In the genomic region with DNA sequence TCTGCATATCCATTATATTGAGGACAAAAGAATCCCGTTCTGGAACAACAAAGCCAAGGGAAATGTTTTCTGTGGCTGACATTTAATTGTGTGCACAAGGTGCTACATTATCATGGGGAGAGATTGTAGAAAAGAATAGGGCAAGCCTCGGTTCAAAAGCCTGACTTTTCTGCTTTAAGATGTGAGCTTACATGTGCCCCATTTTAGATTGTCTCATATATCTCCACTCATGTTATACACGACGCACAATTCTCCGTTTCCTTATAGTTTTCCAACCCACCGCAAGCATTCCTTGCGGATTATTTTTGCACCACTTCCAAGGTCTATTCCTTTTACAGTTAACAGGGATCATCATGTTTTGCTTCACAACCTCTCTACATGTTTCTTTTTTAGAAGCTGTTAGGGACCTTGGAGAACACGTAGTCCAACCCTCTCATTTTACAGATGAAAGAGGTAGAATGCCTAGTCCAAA, we compare ENCODE assay signal across 9 cellular contexts.
A peak's percentile ranks its signal among the peaks of the same experiment; 100 is the strongest.
DNase-seq lines count a peak whose midpoint lies in the region; ATAC-seq, FAIRE-seq and TF ChIP-seq lines count a peak whose summit lies in the region.
"Had no signal": no experiment of that assay in that cellular context is flagged by ENCODE, and none has a peak within 500 bp of the region (broad histone marks: within the 10 kb centered on the region; RNA-seq: fewer than 3 reads in every experiment).

No MANE protein-coding gene starts in this region.

- no peaks in the 10 kb centered on the region for H3K36me3 ChIP-seq in ACC112 (ENCODE audit: insufficient read depth, low read length)
- H3K36me3 ChIP-seq in IMR-90 (ENCODE audit: control insufficient read depth, insufficient read depth, low read length) = no peaks in the 10 kb centered on the region
- H3K36me3 ChIP-seq: MG63 had no signal

- H2AFZ ChIP-seq in ACC112 (ENCODE audit: low read length, unreplicated experiment) (no peak overlapping the region), IMR-90 (replicated peaks; ENCODE audit: low read length, poor library complexity) (no peak overlapping the region)

- H3K56ac ChIP-seq in IMR-90 (ENCODE audit: extremely low read depth, insufficient read depth, low read length) = no peak overlapping the region; the same call in 1 of the 2 replicates

- H3K27ac ChIP-seq in ACC112 (ENCODE audit: low read depth, low read length) (no peak overlapping the region), IMR-90 (ENCODE audit: insufficient read depth, low read length) (0 out of 2 replicates have a peak overlapping the region, but pooled peaks have one; percentile 4), cingulate gyrus (ENCODE audit: low read depth, low read length) (peak overlapping the region; percentile 83)

- peaks cover 46% of the 10 kb centered on the region for H3K4me1 ChIP-seq in ACC112 (ENCODE audit: control insufficient read depth, insufficient read depth, low read length, unreplicated experiment)
- peaks cover 26% of the 10 kb centered on the region for H3K4me1 ChIP-seq in IMR-90 (ENCODE audit: control insufficient read depth, insufficient read depth, low read length)

- H3K79me1 ChIP-seq in IMR-90 (ENCODE audit: low read depth in 1 of 2, low read length in 2 of 2) = 0 out of 4 replicates have a peak, but pooled peaks cover 0 to 4% of the 10 kb centered on the region in 2 experiments

- no peak overlapping the region for H2AK9ac ChIP-seq in IMR-90 (replicated peaks; ENCODE audit: low read depth, low read length, poor library complexity)

- peak overlapping the region; percentile 55 to 57; a peak in 3 of 4 replicates for H4K8ac ChIP-seq in IMR-90 (ENCODE audit: low read depth in 2 of 2, low read length in 2 of 2)

- dilution Hi-C loops in IMR-90 (cut with HindIII; ENCODE audit: low sequenced_read_pairs, unreplicated experiment) = no loop called here

- ATAC-seq in IMR-90 (ENCODE audit: low read depth) (no peak), left colon (no peak)

- DNase-seq in IMR-90 = no peak
- DNase-seq in neural crest cell (ENCODE audit: low read depth, low spot score) = no peak
- DNase-seq in NCI-H82 (lab: John Stamatoyannopoulos, UW) = no peak
- no peak for DNase-seq in left colon
- DNase-seq in GM10266 (ENCODE audit: extremely low spot score) = no peak
- DNase-seq in urothelium cell line (ENCODE audit: low spot score) = no peak

- H3K4me3 Mint-ChIP-seq in neural crest cell = peak overlapping the region; percentile 50

- no peaks in the 10 kb centered on the region for H4K20me1 ChIP-seq in IMR-90 (ENCODE audit: insufficient read depth, low read length)

- CTCF ChIA-PET in IMR-90 (lab: Yijun Ruan, JAX) = interaction anchor here (0.5 to 2.3 kb wide), 16 partner anchors 9 to 602 kb away, joined by 3 to 8 read pairs (median 3); no protein-coding TSS in a partner anchor

- peak overlapping the region; percentile 75 for H3K27ac Mint-ChIP-seq in neural crest cell (ENCODE audit: unreplicated experiment)

- 0 out of 2 replicates have a peak overlapping the region, but pooled peaks have one; percentile 37 for H2AK5ac ChIP-seq in IMR-90 (ENCODE audit: low read depth, low read length)

- H3K9me3 ChIP-seq in IMR-90 (ENCODE audit: control insufficient read depth, insufficient read depth, low read length) = no peaks in the 10 kb centered on the region
- H3K9me3 ChIP-seq: MG63 had no signal

- intact Hi-C loops in IMR-90 (cut with micrococcal nuclease) (loop anchor here (1.0 to 10.0 kb wide), 7 partner anchors 73 to 596 kb away; no protein-coding TSS in a partner anchor), left colon (cut with DNase I, micrococcal nuclease) (loop anchor here (5.0 to 10.0 kb wide), 6 partner anchors 96 to 589 kb away; a partner anchor contains a TSS)

- H3K9me3 Mint-ChIP-seq in neural crest cell = no peaks in the 10 kb centered on the region

- TF ChIP-seq CTCF in IMR-90 (conservative IDR thresholded peaks at IDR 0.05; ENCODE audit: low read depth, low read length) (no peak), neural crest cell (conservative IDR thresholded peaks at IDR 0.05) (peak; percentile 19), GM10266 (IDR thresholded peaks at IDR 0.05; ENCODE audit: control insufficient read depth, insufficient read depth, low read depth, missing control alignments) (no peak)

- H2BK5ac ChIP-seq in IMR-90 (ENCODE audit: low read depth, low read length, poor library complexity, severe bottlenecking) = no peak overlapping the region

- H3K4me2 ChIP-seq in IMR-90 (ENCODE audit: low read depth, low read length) = no peak overlapping the region

- H3K36me3 Mint-ChIP-seq in neural crest cell (ENCODE audit: low read depth) = no peaks in the 10 kb centered on the region

- H3K14ac ChIP-seq in IMR-90 (replicated peaks; ENCODE audit: low read depth, low read length) = 0 out of 2 replicates have a peak overlapping the region, but pooled peaks have one; percentile 14

- H3K9ac ChIP-seq in IMR-90 (ENCODE audit: low read depth, low read length) = no peak overlapping the region

- peak overlapping the region; percentile 72; the same call in 2 of the 3 replicates for H2BK15ac ChIP-seq in IMR-90 (ENCODE audit: low read depth, low read length)

- H4K91ac ChIP-seq in IMR-90 (ENCODE audit: insufficient read depth, low read depth, low read length) = peak overlapping the region; percentile 56; the same call in 1 of the 2 replicates

- H3K23ac ChIP-seq in IMR-90 (ENCODE audit: low read depth, low read length) = no peak overlapping the region

- no peaks in the 10 kb centered on the region for H3K27me3 Mint-ChIP-seq in neural crest cell (ENCODE audit: low read depth)

- peak overlapping the region; percentile 48 for H3K4ac ChIP-seq in IMR-90 (ENCODE audit: low read depth, low read length)

- no peak overlapping the region; the same call in 1 of the 2 replicates for H2BK20ac ChIP-seq in IMR-90 (ENCODE audit: low read depth, low read length)

- H3K27me3 ChIP-seq in ACC112 (ENCODE audit: insufficient read depth, low read length) (no peaks in the 10 kb centered on the region), IMR-90 (ENCODE audit: control insufficient read depth, insufficient read depth, low read length) (no peaks in the 10 kb centered on the region)
- H3K27me3 ChIP-seq: MG63 had no signal

- no peak for TF ChIP-seq RAD21 in IMR-90 (IDR thresholded peaks at IDR 0.05; ENCODE audit: low read length)

- no TSS peak for BruUV-seq in IMR-90 (replicated peaks; lab: Mats Ljungman, UMichigan)

- in situ Hi-C loops in IMR-90 (cut with MboI; ENCODE audit: low sequenced_read_pairs) = loop anchor here (5.0 to 10.0 kb wide), 2 partner anchors 101 to 519 kb away; a partner anchor contains a TSS

- peak overlapping the region; percentile 15; the same call in 1 of the 2 replicates for H4K5ac ChIP-seq in IMR-90 (ENCODE audit: low read depth, low read length)

- peak overlapping the region; percentile 75 for H2BK120ac ChIP-seq in IMR-90 (ENCODE audit: low read depth, low read length)

- no peak overlapping the region; the same call in 1 of the 2 replicates for H3K18ac ChIP-seq in IMR-90 (ENCODE audit: low read depth, low read length)

- TF ChIP-seq POLR2A in IMR-90 (IDR thresholded peaks at IDR 0.05; ENCODE audit: low read depth, low read length) = no peak

- no peaks in the 10 kb centered on the region for H3K79me2 ChIP-seq in ACC112 (ENCODE audit: control insufficient read depth, insufficient read depth, low read length, unreplicated experiment)

- H3K4me3 ChIP-seq in ACC112 (ENCODE audit: low read depth, low read length) (peak overlapping the region; percentile 74; the same call in 1 of the 2 replicates), IMR-90 (ENCODE audit: insufficient read depth, low read depth, low read length) (no peak overlapping the region)

- no CpG with 5 or more reads among the region's 8 CpGs for WGBS in IMR-90 (ENCODE audit: extremely low coverage in 2 of 2, insufficient read length in 1 of 2), 2 experiments

- POLR2A ChIA-PET in IMR-90 (lab: Charles Lee; ENCODE audit: unreplicated experiment) = interaction anchor here (0.7 kb wide), 1 partner anchor 100 kb away, joined by 3 read pairs; a partner anchor contains a TSS

- peaks cover 61% of the 10 kb centered on the region for H3K4me1 Mint-ChIP-seq in neural crest cell

- H3K9me1 ChIP-seq in IMR-90 (ENCODE audit: insufficient read depth, low read length) = peaks cover 17% of the 10 kb centered on the region

- FAIRE-seq in urothelium cell line (lab: Jason Lieb, UNC) = no peak

TF ChIP-seq in IMR-90, 13 proteins besides CTCF, POLR2A, EP300 and RAD21:
- TF ChIP-seq RCOR1 (IDR thresholded peaks at IDR 0.05; ENCODE audit: insufficient replicate concordance, low read length) (no peak), BHLHE40 (IDR thresholded peaks at IDR 0.05; ENCODE audit: low read depth, low read length) (no peak), NFE2L2 (IDR thresholded peaks at IDR 0.05; ENCODE audit: low read depth, low read length) (no peak), FOS (IDR thresholded peaks at IDR 0.05; ENCODE audit: low read depth, low read length) (no peak), MAZ (IDR thresholded peaks at IDR 0.05; ENCODE audit: borderline replicate concordance, low read depth, low read length) (no peak), CHD1 (IDR thresholded peaks at IDR 0.05; ENCODE audit: low read depth, low read length) (no peak), RFX5 (IDR thresholded peaks at IDR 0.05; ENCODE audit: low read depth, low read length) (no peak), MXI1 (IDR thresholded peaks at IDR 0.05; ENCODE audit: borderline replicate concordance, low read depth, low read length) (no peak), SMC3 (IDR thresholded peaks at IDR 0.05; ENCODE audit: low read depth, low read length) (no peak), MAFK (IDR thresholded peaks at IDR 0.05; ENCODE audit: low read depth, low read length) (no peak), CEBPB (IDR thresholded peaks at IDR 0.05; ENCODE audit: low read depth, low read length) (no peak)
- TF ChIP-seq, protein P1, sequence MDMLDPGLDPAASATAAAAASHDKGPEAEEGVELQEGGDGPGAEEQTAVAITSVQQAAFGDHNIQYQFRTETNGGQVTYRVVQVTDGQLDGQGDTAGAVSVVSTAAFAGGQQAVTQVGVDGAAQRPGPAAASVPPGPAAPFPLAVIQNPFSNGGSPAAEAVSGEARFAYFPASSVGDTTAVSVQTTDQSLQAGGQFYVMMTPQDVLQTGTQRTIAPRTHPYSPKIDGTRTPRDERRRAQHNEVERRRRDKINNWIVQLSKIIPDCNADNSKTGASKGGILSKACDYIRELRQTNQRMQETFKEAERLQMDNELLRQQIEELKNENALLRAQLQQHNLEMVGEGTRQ (IDR thresholded peaks at IDR 0.05; ENCODE audit: low read depth, low read length) = no peak
- TF ChIP-seq, protein P2, sequence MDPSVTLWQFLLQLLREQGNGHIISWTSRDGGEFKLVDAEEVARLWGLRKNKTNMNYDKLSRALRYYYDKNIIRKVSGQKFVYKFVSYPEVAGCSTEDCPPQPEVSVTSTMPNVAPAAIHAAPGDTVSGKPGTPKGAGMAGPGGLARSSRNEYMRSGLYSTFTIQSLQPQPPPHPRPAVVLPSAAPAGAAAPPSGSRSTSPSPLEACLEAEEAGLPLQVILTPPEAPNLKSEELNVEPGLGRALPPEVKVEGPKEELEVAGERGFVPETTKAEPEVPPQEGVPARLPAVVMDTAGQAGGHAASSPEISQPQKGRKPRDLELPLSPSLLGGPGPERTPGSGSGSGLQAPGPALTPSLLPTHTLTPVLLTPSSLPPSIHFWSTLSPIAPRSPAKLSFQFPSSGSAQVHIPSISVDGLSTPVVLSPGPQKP (IDR thresholded peaks at IDR 0.05; ENCODE audit: borderline replicate concordance, low read depth, low read length) = no peak
